ENCODE assay signal across 9 cellular contexts in the genomic region with DNA sequence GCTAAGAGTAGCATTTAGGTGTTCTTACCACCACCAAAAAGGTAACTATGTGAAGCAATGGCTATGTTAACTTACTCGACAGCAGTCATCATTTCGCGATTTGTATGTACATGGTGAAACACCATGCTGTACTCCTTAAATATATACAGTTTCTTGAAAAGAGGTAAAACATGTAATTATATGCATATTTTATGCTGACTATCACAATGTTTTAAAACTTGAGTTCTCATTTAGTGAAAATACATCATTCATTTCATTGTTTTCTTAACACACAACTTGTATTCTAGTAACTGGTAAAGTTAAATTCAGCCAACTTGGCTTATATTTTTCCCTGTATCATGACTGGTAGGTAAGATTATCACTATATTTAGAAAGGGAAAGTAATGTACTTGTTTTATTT.
"Had no signal": no experiment of that assay in that cellular context is flagged by ENCODE, and none has a peak within 500 bp of the region (broad histone marks: within the 10 kb centered on the region; RNA-seq: fewer than 3 reads in every experiment).

No MANE protein-coding gene starts in this region.

- ATAC-seq: HCT116 had no signal

- H3K9me3 Mint-ChIP-seq: GM23338 had no signal

- H3K27ac Mint-ChIP-seq: HFFc6 had no signal

- H3K36me3 ChIP-seq: HAP-1 had no signal

- H3K9ac ChIP-seq: KMS-11 had no signal

- H3K4me1 ChIP-seq: HAP-1 had no signal

- DNase-seq: H7, HFFc6, IMR-90, KBM-7 had no signal

- H2AFZ ChIP-seq: GM23338 had no signal

- H3K27ac ChIP-seq: HL-60, KMS-11 had no signal

- H3K4me3 Mint-ChIP-seq: GM23338, HFFc6 had no signal

- H3K4me3 ChIP-seq: GM23338, HAP-1 had no signal

- H3K9me3 ChIP-seq: HAP-1 had no signal

- H3K4me2 ChIP-seq: GM23338, KMS-11 had no signal
